15 cellular contexts compared by ENCODE assay signal in genomic region chr3:107800705-107801104, GRCh38.
"Had no signal": no experiment of that assay in that cellular context is flagged by ENCODE, and none has a peak within 500 bp of the region (broad histone marks: within the 10 kb centered on the region; RNA-seq: fewer than 3 reads in every experiment).

No MANE protein-coding gene starts in this region.

- DNase-seq: activated CD4-positive, alpha-beta T cell treated with anti-CD3 and anti-CD28 coated beads, Interleukin-2, amount 10 ng/mL, durations not matched to agents 24 days and 14 days; activated naive CD4-positive, alpha-beta T cell treated with anti-CD3 and anti-CD28 coated beads, Interleukin-2, amount 10 ng/mL, durations not matched to agents 7 days and 5 days; body of pancreas; colonic mucosa; effector CD8-positive, alpha-beta T cell; immature natural killer cell; left cardiac atrium; natural killer cell; stimulated activated CD4-positive, alpha-beta T cell treated with anti-CD3 and anti-CD28 coated beads, Interleukin-2, amount 100 ng/mL, for 48 hours; stimulated activated CD8-positive, alpha-beta memory T cell treated with anti-CD3 and anti-CD28 coated beads, Interleukin-4, amount 100 ng/mL, for 48 hours; stimulated activated naive CD8-positive, alpha-beta T cell treated with anti-CD3 and anti-CD28 coated beads, Interleukin-15, amount 100 ng/mL, for 72 hours; thyroid gland had no signal

- H3K27me3 Mint-ChIP-seq: activated CD4-positive, alpha-beta T cell treated with anti-CD3 and anti-CD28 coated beads, Interleukin-2, amount 10 ng/mL, durations not matched to agents 24 days and 14 days; activated naive CD4-positive, alpha-beta T cell treated with anti-CD3 and anti-CD28 coated beads, Interleukin-2, amount 10 ng/mL, durations not matched to agents 7 days and 5 days; stimulated activated naive CD8-positive, alpha-beta T cell treated with anti-CD3 and anti-CD28 coated beads, Interleukin-15, amount 100 ng/mL, for 72 hours had no signal

- H3K27ac Mint-ChIP-seq: activated CD4-positive, alpha-beta T cell treated with anti-CD3 and anti-CD28 coated beads, Interleukin-2, amount 10 ng/mL, durations not matched to agents 24 days and 14 days; activated naive CD4-positive, alpha-beta T cell treated with anti-CD3 and anti-CD28 coated beads, Interleukin-2, amount 10 ng/mL, durations not matched to agents 7 days and 5 days; activated T-helper 2 cell treated with anti-CD3 and anti-CD28 coated beads, Interferon-gamma antibody, Interleukin-2, Interleukin-4, amounts not matched to agents 10 μg/mL and 5 μg/mL and 100 μg/mL, durations not matched to agents 14 hours and 24 hours and 36 hours; immature natural killer cell; natural killer cell; stimulated activated naive CD8-positive, alpha-beta T cell treated with anti-CD3 and anti-CD28 coated beads, Interleukin-15, amount 100 ng/mL, for 72 hours; T-helper 1 cell treated with Interleukin-12 subunit alpha and Interleukin-12 subunit beta and Interleukin-4 antibody, amounts not matched to agents 30 μg/mL and 1 μg/mL, for 36 hours; WTC11 had no signal

- ATAC-seq: body of pancreas; natural killer cell; stimulated activated naive CD8-positive, alpha-beta T cell treated with anti-CD3 and anti-CD28 coated beads, Interleukin-15, amount 100 ng/mL, for 72 hours; WTC11 had no signal

- H3K4me1 Mint-ChIP-seq: activated CD4-positive, alpha-beta T cell treated with anti-CD3 and anti-CD28 coated beads, Interleukin-2, amount 10 ng/mL, durations not matched to agents 24 days and 14 days had no signal

- H3K4me3 Mint-ChIP-seq: activated CD4-positive, alpha-beta T cell treated with anti-CD3 and anti-CD28 coated beads, Interleukin-2, amount 10 ng/mL, durations not matched to agents 24 days and 14 days; activated naive CD4-positive, alpha-beta T cell treated with anti-CD3 and anti-CD28 coated beads, Interleukin-2, amount 10 ng/mL, durations not matched to agents 7 days and 5 days; immature natural killer cell; natural killer cell; stimulated activated naive CD8-positive, alpha-beta T cell treated with anti-CD3 and anti-CD28 coated beads, Interleukin-15, amount 100 ng/mL, for 72 hours; T-helper 1 cell treated with Interleukin-12 subunit alpha and Interleukin-12 subunit beta and Interleukin-4 antibody, amounts not matched to agents 30 μg/mL and 1 μg/mL, for 36 hours; WTC11 had no signal

- H3K9me3 Mint-ChIP-seq: activated CD4-positive, alpha-beta T cell treated with anti-CD3 and anti-CD28 coated beads, Interleukin-2, amount 10 ng/mL, durations not matched to agents 24 days and 14 days; activated naive CD4-positive, alpha-beta T cell treated with anti-CD3 and anti-CD28 coated beads, Interleukin-2, amount 10 ng/mL, durations not matched to agents 7 days and 5 days; activated T-helper 2 cell treated with anti-CD3 and anti-CD28 coated beads, Interferon-gamma antibody, Interleukin-2, Interleukin-4, amounts not matched to agents 10 μg/mL and 5 μg/mL and 100 μg/mL, durations not matched to agents 14 hours and 24 hours and 36 hours; immature natural killer cell; natural killer cell; stimulated activated naive CD8-positive, alpha-beta T cell treated with anti-CD3 and anti-CD28 coated beads, Interleukin-15, amount 100 ng/mL, for 72 hours; T-helper 1 cell treated with Interleukin-12 subunit alpha and Interleukin-12 subunit beta and Interleukin-4 antibody, amounts not matched to agents 30 μg/mL and 1 μg/mL, for 36 hours; WTC11 had no signal
